Comparison of ENCODE assay signal across 10 cellular contexts in the genomic region with DNA sequence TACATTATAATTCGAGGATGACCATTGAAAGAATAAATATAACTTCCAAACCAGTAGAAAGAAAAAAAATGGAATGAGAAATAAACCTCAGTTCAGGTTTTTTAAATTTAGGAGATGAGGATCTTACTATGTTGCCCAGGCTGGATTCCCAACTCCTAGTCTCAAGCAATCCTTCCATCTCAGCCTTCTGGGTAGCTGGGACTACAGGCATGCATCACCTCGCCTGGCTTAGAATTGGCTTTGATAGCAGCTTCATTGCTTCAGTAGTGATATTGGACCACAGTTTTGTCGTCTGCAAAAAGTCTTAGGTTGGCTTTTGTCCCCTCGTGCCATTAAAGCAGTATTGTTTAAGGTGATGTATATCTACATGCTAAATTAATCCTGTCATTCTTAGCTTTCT. TPM values are rescaled to one million over a fixed set of nuclear protein-coding genes. Genes with fewer than 3 reads are reported as not detected.
DNase-seq lines count a peak whose midpoint lies in the region; ATAC-seq, FAIRE-seq and TF ChIP-seq lines count a peak whose summit lies in the region.
"Had no signal": no experiment of that assay in that cellular context is flagged by ENCODE, and none has a peak within 500 bp of the region (broad histone marks: within the 10 kb centered on the region; RNA-seq: fewer than 3 reads in every experiment).

No MANE protein-coding gene starts in this region.

- FAIRE-seq in HepG2 (lab: Jason Lieb, UNC), result no peak

- no peaks in the 10 kb centered on the region for H3K9me3 ChIP-seq in HepG2 (ENCODE audit: low read length)
- H3K9me3 ChIP-seq in right lobe of liver, result no peaks in the 10 kb centered on the region
- no peaks in the 10 kb centered on the region for H3K9me3 ChIP-seq in iPS-15b (ENCODE audit: control insufficient read depth, insufficient read depth, low read length)

- H3K79me2 ChIP-seq in HepG2 (ENCODE audit: insufficient read depth, low read length), result peaks cover 74% of the 10 kb centered on the region

- H3K9ac ChIP-seq in HepG2 (ENCODE audit: insufficient read depth, low read depth, low read length) (peak overlapping the region; percentile 26; the same call in 1 of the 2 replicates), iPS-15b (ENCODE audit: low read depth, low read length) (no peak overlapping the region)

- peaks cover 32% of the 10 kb centered on the region for H3K36me3 Mint-ChIP-seq in activated CD8-positive, alpha-beta T cell treated with anti-CD3 and anti-CD28 coated beads, Interleukin-2, amount 10 ng/mL, durations not matched to agents 7 days and 5 days (ENCODE audit: low read depth)
- peaks cover 4% of the 10 kb centered on the region for H3K36me3 Mint-ChIP-seq in type B pancreatic cell

- H3K27me3 ChIP-seq in HepG2 (ENCODE audit: control insufficient read depth in 1 of 2, insufficient read depth in 2 of 2, low read length in 2 of 2) (no peaks in the 10 kb centered on the region; a peak in 2 of 5 replicates), right lobe of liver (no peaks in the 10 kb centered on the region), iPS-15b (ENCODE audit: control insufficient read depth, insufficient read depth, low read length) (no peaks in the 10 kb centered on the region)

- TF ChIP-seq RAD21 in HepG2 (CRISPR knock-in tag; IDR thresholded peaks at IDR 0.05), result no peak

- in situ Hi-C loops in HepG2 (cut with HindIII; ENCODE audit: extremely low pct_ligation_motif_present, low pct_unique_long_range_greater_than_20kb), result loop anchor here (25.0 kb wide), 1 partner anchor 224 kb away; no protein-coding TSS in a partner anchor

- H3K4me1 ChIP-seq in HepG2 (ENCODE audit: insufficient read depth, low read length) (peaks cover 47% of the 10 kb centered on the region), right lobe of liver (peaks cover 0 to 15% (median 3%) of the 10 kb centered on the region in 4 donors), iPS-15b (ENCODE audit: control insufficient read depth, insufficient read depth, low read length) (peaks cover 3% of the 10 kb centered on the region)

- no peak overlapping the region for H2AFZ ChIP-seq in HepG2 (ENCODE audit: low read length)

- peak overlapping the region; percentile 82 for H3K4me2 ChIP-seq in HepG2 (ENCODE audit: low read depth, low read length)

- no peak for ATAC-seq in HepG2
- ATAC-seq in right lobe of liver, result no peak
- ATAC-seq in activated CD8-positive, alpha-beta T cell treated with anti-CD3 and anti-CD28 coated beads, Interleukin-2, amount 10 ng/mL, durations not matched to agents 7 days and 5 days, result no peak
- no peak for ATAC-seq in HG03571 (IDR thresholded peaks at IDR 0.05; ENCODE audit: unreplicated experiment)

- WGBS in HepG2 (ENCODE audit: low lambda C conversion rate), result 81% methylated on average over 3 of the region's 4 CpGs
- WGBS in right lobe of liver (ENCODE audit: insufficient coverage, low coverage, low lambda C conversion rate, missing lambda C conversion rate), result 47% methylated on average over 3 of the region's 4 CpGs

- CTCF ChIA-PET in HepG2 (lab: Yijun Ruan, JAX; ENCODE audit: low intra/inter-chr PET ratio, low total read pairs), result no interaction called here
- CTCF ChIA-PET in activated CD8-positive, alpha-beta T cell treated with anti-CD3 and anti-CD28 coated beads, Interleukin-2, amount 10 ng/mL, durations not matched to agents 7 days and 5 days (lab: Charles Lee), result interaction anchor here (1.4 kb wide), 1 partner anchor 16 kb away, joined by 8 read pairs; no protein-coding TSS in a partner anchor

- H3K36me3 ChIP-seq in HepG2 (replicated peaks in 1 of 2; ENCODE audit: control insufficient read depth in 1 of 2, insufficient read depth in 2 of 2, low read length in 2 of 2) (peaks cover 5 to 13% of the 10 kb centered on the region in 2 experiments; a peak in 3 of 5 replicates), right lobe of liver (peaks cover 0 to under 1% (median 0%) of the 10 kb centered on the region in 4 donors), iPS-15b (ENCODE audit: control insufficient read depth, insufficient read depth, low read length) (peaks cover 15% of the 10 kb centered on the region)

- H3K4me3 ChIP-seq in HepG2 (replicated peaks in 1 of 3; ENCODE audit: insufficient read depth in 1 of 3, low read depth in 2 of 3, low read length in 3 of 3) (peak overlapping the region in 2 of 3 experiments; percentile 90 to 96; a peak in 2 of 6 replicates), right lobe of liver (no peak overlapping the region), iPS-15b (ENCODE audit: low read depth, low read length) (peak overlapping the region; percentile 94)

- no peak for TF ChIP-seq EP300 in HepG2 (IDR thresholded peaks at IDR 0.05; ENCODE audit: low read depth in 2 of 2, low read length in 2 of 2)
- no peak for TF ChIP-seq EP300 in HepG2 (CRISPR knock-in tag; IDR thresholded peaks at IDR 0.05; ENCODE audit: borderline replicate concordance)

- POLR2A ChIA-PET in HepG2 (lab: Yijun Ruan, JAX), result interaction anchor here (1.3 kb wide), 1 partner anchor 28 kb away, joined by 3 read pairs; no protein-coding TSS in a partner anchor
- POLR2A ChIA-PET in activated CD8-positive, alpha-beta T cell treated with anti-CD3 and anti-CD28 coated beads, Interleukin-2, amount 10 ng/mL, durations not matched to agents 7 days and 5 days (lab: Charles Lee), result interaction anchor here (0.8 to 1.5 kb wide), 2 partner anchors 65 to 99 kb away, joined by 4 to 5 read pairs; partner anchors contain the start of genes GPBP1L1 and PRDX1

- no peaks in the 10 kb centered on the region for H3K27me3 Mint-ChIP-seq in activated CD8-positive, alpha-beta T cell treated with anti-CD3 and anti-CD28 coated beads, Interleukin-2, amount 10 ng/mL, durations not matched to agents 7 days and 5 days (ENCODE audit: low read depth)
- no peaks in the 10 kb centered on the region for H3K27me3 Mint-ChIP-seq in type B pancreatic cell

- no peak overlapping the region for H3K27ac ChIP-seq in HepG2 (ENCODE audit: extremely low read length, insufficient read depth, low read length)
- H3K27ac ChIP-seq in right lobe of liver, result no peak overlapping the region

- peak overlapping the region; percentile 84 for H3K27ac Mint-ChIP-seq in activated CD8-positive, alpha-beta T cell treated with anti-CD3 and anti-CD28 coated beads, Interleukin-2, amount 10 ng/mL, durations not matched to agents 7 days and 5 days
- peak overlapping the region; percentile 18 for H3K27ac Mint-ChIP-seq in type B pancreatic cell

- H3K9me3 Mint-ChIP-seq in activated CD8-positive, alpha-beta T cell treated with anti-CD3 and anti-CD28 coated beads, Interleukin-2, amount 10 ng/mL, durations not matched to agents 7 days and 5 days (ENCODE audit: insufficient read depth), result no peaks in the 10 kb centered on the region
- H3K9me3 Mint-ChIP-seq in type B pancreatic cell, result no peaks in the 10 kb centered on the region

- H4K20me1 ChIP-seq in HepG2 (ENCODE audit: insufficient read depth, low read length), result peaks cover 43% of the 10 kb centered on the region

- BruUV-seq in HepG2 (replicated peaks; lab: Mats Ljungman, UMichigan), result no TSS peak

- TF ChIP-seq POLR2A in HepG2 (IDR thresholded peaks at IDR 0.05; ENCODE audit: insufficient read depth in 1 of 2, low read depth in 2 of 2, low read length in 2 of 2), result no peak
- no peak for TF ChIP-seq POLR2A in right lobe of liver (IDR thresholded peaks at IDR 0.05)

- no peak for TF ChIP-seq CTCF in HepG2 (CRISPR knock-in tag; IDR thresholded peaks at IDR 0.05)
- no peak for TF ChIP-seq CTCF in right lobe of liver (IDR thresholded peaks at IDR 0.05)
- TF ChIP-seq CTCF in type B pancreatic cell (conservative IDR thresholded peaks at IDR 0.05), result no peak

- H3K4me1 Mint-ChIP-seq in activated CD8-positive, alpha-beta T cell treated with anti-CD3 and anti-CD28 coated beads, Interleukin-2, amount 10 ng/mL, durations not matched to agents 7 days and 5 days (ENCODE audit: low read depth), result peaks cover 40% of the 10 kb centered on the region
- peaks cover 7% of the 10 kb centered on the region for H3K4me1 Mint-ChIP-seq in type B pancreatic cell (ENCODE audit: unreplicated experiment)

- peak overlapping the region; percentile 99 for H3K4me3 Mint-ChIP-seq in activated CD8-positive, alpha-beta T cell treated with anti-CD3 and anti-CD28 coated beads, Interleukin-2, amount 10 ng/mL, durations not matched to agents 7 days and 5 days
- H3K4me3 Mint-ChIP-seq in type B pancreatic cell, result peak overlapping the region; percentile 98

- DNase-seq in HepG2 (ENCODE audit: low spot score) (no peak), right lobe of liver (no peak), type B pancreatic cell (ENCODE audit: extremely low spot score, unreplicated experiment) (no peak), CD1c-positive myeloid dendritic cell (ENCODE audit: extremely low spot score) (no peak), OCI-M1 (lab: John Stamatoyannopoulos, UW) (no peak)
- DNase-seq in activated CD8-positive, alpha-beta T cell treated with anti-CD3 and anti-CD28 coated beads, Interleukin-2, amount 10 ng/mL, durations not matched to agents 7 days and 5 days, result no peak
- DNase-seq: SW 1271 had no signal

- intact Hi-C loops in HepG2 (cut with micrococcal nuclease; ENCODE audit: unreplicated experiment), result no loop called here
- intact Hi-C loops in right lobe of liver (cut with DNase I), result no loop called here

RNA-seq across cellular contexts. Expression of gene NASP, which starts 2.9 kb away (rescaled TPM):
- 256 and 359 TPM in 2 replicates for total RNA-seq in HepG2 (2016; rRNA removed; fragmentation: Illumina TruSeq; extraction: Trizol)
- 56.5 and 57.9 TPM in 2 replicates for total RNA-seq in HepG2 (2016; cell fraction: cytosol; rRNA removed; fragmentation: Illumina TruSeq; extraction: Trizol; ENCODE audit: low read depth)
- 274 and 345 TPM in 2 replicates for total RNA-seq in HepG2 (2016; cell fraction: insoluble cytoplasmic fraction; rRNA removed; fragmentation: Illumina TruSeq; extraction: Trizol)
- total RNA-seq in HepG2 (2016; cell fraction: membrane; rRNA removed; fragmentation: Illumina TruSeq; extraction: Trizol), result 59.8 and 65.7 TPM in 2 replicates
- total RNA-seq in HepG2 (2016; cell fraction: nucleus; rRNA removed; fragmentation: Illumina TruSeq; extraction: Trizol), result 169 and 186 TPM in 2 replicates
- 105 and 132 TPM in 2 replicates for polyA plus RNA-seq in HepG2 (2011; rRNA removed)
- polyA plus RNA-seq in HepG2 (2011; cell fraction: cytosol; rRNA removed), result 78.7 and 83.2 TPM in 2 replicates
- polyA plus RNA-seq in HepG2 (2011; cell fraction: nucleus; rRNA removed), result 94.3 and 131 TPM in 2 replicates
- 102 and 153 TPM in 2 replicates for polyA plus RNA-seq in HepG2 (2012)
- 22.1 and 22.6 TPM in 2 replicates for polyA plus RNA-seq in HepG2 (2016; cell fraction: cytosol; fragmentation: Illumina TruSeq; extraction: Trizol; ENCODE audit: low read depth)
- 462 and 490 TPM in 2 replicates for polyA plus RNA-seq in HepG2 (2016; cell fraction: insoluble cytoplasmic fraction; fragmentation: Illumina TruSeq; extraction: Trizol; ENCODE audit: low read depth)
- 35.8 and 36.2 TPM in 2 replicates for polyA plus RNA-seq in HepG2 (2016; cell fraction: membrane; fragmentation: Illumina TruSeq; extraction: Trizol; ENCODE audit: low read depth)
- 327 and 350 TPM in 2 replicates for polyA plus RNA-seq in HepG2 (2016; cell fraction: nucleus; fragmentation: Illumina TruSeq; extraction: Trizol; ENCODE audit: insufficient read depth, low read depth)
- polyA minus RNA-seq in HepG2 (2011; rRNA and poly(A)+ RNA removed; ENCODE audit: low replicate concordance), result 96.7 and 116 TPM in 2 replicates
- polyA minus RNA-seq in HepG2 (2011; cell fraction: cytosol; rRNA and poly(A)+ RNA removed), result 68.0 and 69.6 TPM in 2 replicates
- polyA minus RNA-seq in HepG2 (2011; cell fraction: nucleus; rRNA and poly(A)+ RNA removed), result 86.8 and 102 TPM in 2 replicates
- 10 to 100 TPM; 21.8 to 31.9 (median 26.1) TPM for total RNA-seq in right lobe of liver
- 100 to 1,000 TPM; 230 to 233 TPM for total RNA-seq in activated CD8-positive, alpha-beta T cell treated with anti-CD3 and anti-CD28 coated beads, Interleukin-2, amount 10 ng/mL, durations not matched to agents 7 days and 5 days
- total RNA-seq in type B pancreatic cell (ENCODE audit: low replicate concordance), result 104 and 269 TPM in 2 replicates

RNA-seq across cellular contexts. Expression of gene AKR1A1, which starts 36.1 kb away (rescaled TPM):
- 217 and 233 TPM in 2 replicates for total RNA-seq in HepG2 (2016; rRNA removed; fragmentation: Illumina TruSeq; extraction: Trizol)
- 83.2 and 92.8 TPM in 2 replicates for total RNA-seq in HepG2 (2016; cell fraction: cytosol; rRNA removed; fragmentation: Illumina TruSeq; extraction: Trizol; ENCODE audit: low read depth)
- 217 and 238 TPM in 2 replicates for total RNA-seq in HepG2 (2016; cell fraction: insoluble cytoplasmic fraction; rRNA removed; fragmentation: Illumina TruSeq; extraction: Trizol)
- 122 and 152 TPM in 2 replicates for total RNA-seq in HepG2 (2016; cell fraction: membrane; rRNA removed; fragmentation: Illumina TruSeq; extraction: Trizol)
- total RNA-seq in HepG2 (2016; cell fraction: nucleus; rRNA removed; fragmentation: Illumina TruSeq; extraction: Trizol), result 126 and 130 TPM in 2 replicates
- polyA plus RNA-seq in HepG2 (2011; rRNA removed), result 181 and 188 TPM in 2 replicates
- 171 and 206 TPM in 2 replicates for polyA plus RNA-seq in HepG2 (2011; cell fraction: cytosol; rRNA removed)
- 120 and 146 TPM in 2 replicates for polyA plus RNA-seq in HepG2 (2011; cell fraction: nucleus; rRNA removed)
- polyA plus RNA-seq in HepG2 (2012), result 115 TPM in 2 replicates
- polyA plus RNA-seq in HepG2 (2016; cell fraction: cytosol; fragmentation: Illumina TruSeq; extraction: Trizol; ENCODE audit: low read depth), result 68.5 and 93.5 TPM in 2 replicates
- 208 and 214 TPM in 2 replicates for polyA plus RNA-seq in HepG2 (2016; cell fraction: insoluble cytoplasmic fraction; fragmentation: Illumina TruSeq; extraction: Trizol; ENCODE audit: low read depth)
- polyA plus RNA-seq in HepG2 (2016; cell fraction: membrane; fragmentation: Illumina TruSeq; extraction: Trizol; ENCODE audit: low read depth), result 89.6 and 126 TPM in 2 replicates
- polyA plus RNA-seq in HepG2 (2016; cell fraction: nucleus; fragmentation: Illumina TruSeq; extraction: Trizol; ENCODE audit: insufficient read depth, low read depth), result 233 and 234 TPM in 2 replicates
- polyA minus RNA-seq in HepG2 (2011; rRNA and poly(A)+ RNA removed; ENCODE audit: low replicate concordance), result 185 and 208 TPM in 2 replicates
- 70.5 and 79.0 TPM in 2 replicates for polyA minus RNA-seq in HepG2 (2011; cell fraction: cytosol; rRNA and poly(A)+ RNA removed)
- polyA minus RNA-seq in HepG2 (2011; cell fraction: nucleus; rRNA and poly(A)+ RNA removed), result 93.6 and 111 TPM in 2 replicates
- 100 to 1,000 TPM; 115 to 308 (median 220) TPM for total RNA-seq in right lobe of liver
- 100 to 1,000 TPM; 150 to 152 TPM for total RNA-seq in activated CD8-positive, alpha-beta T cell treated with anti-CD3 and anti-CD28 coated beads, Interleukin-2, amount 10 ng/mL, durations not matched to agents 7 days and 5 days
- 179 and 185 TPM in 2 replicates for total RNA-seq in type B pancreatic cell (ENCODE audit: low replicate concordance)

RNA-seq across cellular contexts. Expression of gene CCDC17, which starts 37.1 kb away (rescaled TPM):
- total RNA-seq in HepG2 (2016; rRNA removed; fragmentation: Illumina TruSeq; extraction: Trizol) (0.24 and 1.5 TPM in 2 replicates), right lobe of liver (1 to 10 TPM in 5 of 6 experiments, under 1 TPM in 1; 0.81 to 3.1 (median 1.9) TPM), type B pancreatic cell (ENCODE audit: low replicate concordance) (2.0 and 3.6 TPM in 2 replicates)
- total RNA-seq in HepG2 (2016; cell fraction: cytosol; rRNA removed; fragmentation: Illumina TruSeq; extraction: Trizol; ENCODE audit: low read depth), result 0.26 and 0.30 TPM in 2 replicates
- total RNA-seq in HepG2 (2016; cell fraction: insoluble cytoplasmic fraction; rRNA removed; fragmentation: Illumina TruSeq; extraction: Trizol), result 0.18 and 1.4 TPM in 2 replicates
- 0.37 and 0.41 TPM in 2 replicates for total RNA-seq in HepG2 (2016; cell fraction: membrane; rRNA removed; fragmentation: Illumina TruSeq; extraction: Trizol)
- total RNA-seq in HepG2 (2016; cell fraction: nucleus; rRNA removed; fragmentation: Illumina TruSeq; extraction: Trizol), result 1.7 and 2.5 TPM in 2 replicates
- 3.2 and 3.3 TPM in 2 replicates for polyA plus RNA-seq in HepG2 (2011; rRNA removed)
- 0.64 and 0.82 TPM in 2 replicates for polyA plus RNA-seq in HepG2 (2011; cell fraction: cytosol; rRNA removed)
- 23.6 and 26.7 TPM in 2 replicates for polyA plus RNA-seq in HepG2 (2011; cell fraction: nucleus; rRNA removed)
- polyA plus RNA-seq in HepG2 (2012), result 2.9 and 3.4 TPM in 2 replicates
- polyA plus RNA-seq in HepG2 (2016; cell fraction: cytosol; fragmentation: Illumina TruSeq; extraction: Trizol; ENCODE audit: low read depth), result 0.18 and 0.35 TPM in 2 replicates
- 0.20 TPM in 1 of 2 replicates, not detected in the other for polyA plus RNA-seq in HepG2 (2016; cell fraction: insoluble cytoplasmic fraction; fragmentation: Illumina TruSeq; extraction: Trizol; ENCODE audit: low read depth)
- polyA plus RNA-seq in HepG2 (2016; cell fraction: membrane; fragmentation: Illumina TruSeq; extraction: Trizol; ENCODE audit: low read depth), result 0.13 and 0.33 TPM in 2 replicates
- 4.6 and 5.9 TPM in 2 replicates for polyA plus RNA-seq in HepG2 (2016; cell fraction: nucleus; fragmentation: Illumina TruSeq; extraction: Trizol; ENCODE audit: insufficient read depth, low read depth)
- polyA minus RNA-seq in HepG2 (2011; rRNA and poly(A)+ RNA removed; ENCODE audit: low replicate concordance), result 4.0 and 9.6 TPM in 2 replicates
- polyA minus RNA-seq in HepG2 (2011; cell fraction: cytosol; rRNA and poly(A)+ RNA removed), result 0.62 TPM in 1 of 2 replicates, not detected in the other
- 10.6 and 12.4 TPM in 2 replicates for polyA minus RNA-seq in HepG2 (2011; cell fraction: nucleus; rRNA and poly(A)+ RNA removed)
- 1 to 10 TPM; 2.5 to 2.6 TPM for total RNA-seq in activated CD8-positive, alpha-beta T cell treated with anti-CD3 and anti-CD28 coated beads, Interleukin-2, amount 10 ng/mL, durations not matched to agents 7 days and 5 days
- total RNA-seq: epithelial cell of proximal tubule had no signal

Comparison
In these comparisons a context has a peak if more than half of its experiments do, and no peak if none do; other contexts are left out.
1. H3K4me3 ChIP-seq: peak in HepG2 (2 of 3) and iPS-15b (single experiment); none in right lobe of liver (0 of 3).